Comparison of ENCODE assay signal across 11 cellular contexts in genomic region chr10:119654540-119654939, GRCh38. TPM values are rescaled to one million over a fixed set of nuclear protein-coding genes. Genes with fewer than 3 reads are reported as not detected.
DNase-seq lines count a peak whose midpoint lies in the region; ATAC-seq and TF ChIP-seq lines count a peak whose summit lies in the region.
"Had no signal": no experiment of that assay in that cellular context is flagged by ENCODE, and none has a peak within 500 bp of the region (broad histone marks: within the 10 kb centered on the region; RNA-seq: fewer than 3 reads in every experiment).

No MANE protein-coding gene starts in this region.

- H3K4me3 Mint-ChIP-seq in naive thymus-derived CD8-positive, alpha-beta T cell: peak overlapping the region; percentile 60 to 97 (median 86)

- POLR2A ChIA-PET in naive thymus-derived CD8-positive, alpha-beta T cell (lab: Charles Lee): interaction anchor here (1.1 kb wide), 1 partner anchor 59 kb away, joined by 4 read pairs; no protein-coding TSS in a partner anchor

- H3K36me3 Mint-ChIP-seq in naive thymus-derived CD8-positive, alpha-beta T cell: peaks cover 0 to 13% (median 2%) of the 10 kb centered on the region in 3 donors

- H3K9me3 ChIP-seq in Loucy (ENCODE audit: insufficient read depth, low read depth, low read length) (no peaks in the 10 kb centered on the region), WERI-Rb-1 (ENCODE audit: severe bottlenecking) (no peaks in the 10 kb centered on the region)

- H3K4me3 ChIP-seq in Loucy (ENCODE audit: low read length, poor library complexity, severe bottlenecking) (peak overlapping the region; percentile 87), WERI-Rb-1 (ENCODE audit: low read depth, low read length) (no peak overlapping the region)

- no peaks in the 10 kb centered on the region for H3K27me3 Mint-ChIP-seq in naive thymus-derived CD8-positive, alpha-beta T cell

- H3K9me2 ChIP-seq in Loucy (replicated peaks; ENCODE audit: low read depth, low read length): no peaks in the 10 kb centered on the region

- H4K20me1 ChIP-seq in Loucy (ENCODE audit: insufficient read depth, low read length, poor library complexity, severe bottlenecking): peaks cover 28% of the 10 kb centered on the region

- H3K9me3 Mint-ChIP-seq in naive thymus-derived CD8-positive, alpha-beta T cell: no peaks in the 10 kb centered on the region

- no peak overlapping the region for H3K27ac ChIP-seq in WERI-Rb-1

- no peaks in the 10 kb centered on the region for H3K27me3 ChIP-seq in Loucy (ENCODE audit: insufficient read depth, low read length, poor library complexity, severe bottlenecking)
- no peaks in the 10 kb centered on the region for H3K27me3 ChIP-seq in WERI-Rb-1 (ENCODE audit: insufficient read depth, low read depth, severe bottlenecking)
- H3K27me3 ChIP-seq: cardiac muscle cell had no signal

- H3K4me2 ChIP-seq in Loucy (ENCODE audit: low read depth, low read length, poor library complexity, severe bottlenecking): peak overlapping the region; percentile 98

- H3K4me1 ChIP-seq in Loucy (ENCODE audit: insufficient read depth, low read length, poor library complexity, severe bottlenecking): peaks cover 47% of the 10 kb centered on the region

- peak overlapping the region; percentile 50 for H3K9ac ChIP-seq in Loucy (ENCODE audit: low read depth, low read length, poor library complexity, severe bottlenecking)

- H3K36me3 ChIP-seq in Loucy (ENCODE audit: insufficient read depth, low read length) (peaks cover 4% of the 10 kb centered on the region; the same call in 1 of the 2 replicates), WERI-Rb-1 (no peaks in the 10 kb centered on the region)
- H3K36me3 ChIP-seq: cardiac muscle cell had no signal

- H3K79me2 ChIP-seq in Loucy (ENCODE audit: insufficient read depth, low read length): peaks cover 82% of the 10 kb centered on the region

- ATAC-seq in naive thymus-derived CD8-positive, alpha-beta T cell: no peak
- ATAC-seq in HG03280 (IDR thresholded peaks at IDR 0.05; ENCODE audit: unreplicated experiment) (no peak), HG03469 (IDR thresholded peaks at IDR 0.05; ENCODE audit: unreplicated experiment) (no peak)

- H2AFZ ChIP-seq in Loucy (ENCODE audit: low read length): no peak overlapping the region

- DNase-seq in AG20443 (ENCODE audit: low spot score) (peak; percentile 15), cerebellar cortex (ENCODE audit: low spot score) (peak; percentile 80), retina (no peak), WERI-Rb-1 (no peak)
- no peak for DNase-seq in naive thymus-derived CD8-positive, alpha-beta T cell
- DNase-seq: NCI-H1436 treated with DMSO at 0.1 percent for 48 hours; stimulated activated CD4-positive, alpha-beta T cell treated with anti-CD3 and anti-CD28 coated beads, Interleukin-4, amount 100 ng/mL, for 4 hours had no signal

- H3F3A ChIP-seq in Loucy (ENCODE audit: low read depth): 0 out of 2 replicates have a peak, but pooled peaks cover 5% of the 10 kb centered on the region

- H3K4me1 Mint-ChIP-seq in naive thymus-derived CD8-positive, alpha-beta T cell: peaks cover 32 to 72% (median 65%) of the 10 kb centered on the region in 4 donors

- TF ChIP-seq CTCF in Loucy (conservative IDR thresholded peaks at IDR 0.05; ENCODE audit: low read length) (no peak), WERI-Rb-1 (IDR thresholded peaks at IDR 0.05; ENCODE audit: low read depth, low read length) (no peak)

- H3K27ac Mint-ChIP-seq in naive thymus-derived CD8-positive, alpha-beta T cell: peak overlapping the region; percentile 38 to 95 (median 84)

RNA-seq across cellular contexts. Expression of gene BAG3, which starts 3.4 kb away (rescaled TPM):
- 10 to 100 TPM; 14.4 to 17.8 TPM for total RNA-seq in naive thymus-derived CD8-positive, alpha-beta T cell
- polyA plus RNA-seq in naive thymus-derived CD8-positive, alpha-beta T cell: 10 to 100 TPM in 2 of 3 donors, 1 to 10 TPM in 1; 5.1 to 26.5 (median 12.5) TPM

RNA-seq across cellular contexts. Expression of gene TIAL1, which starts 57.8 kb away (rescaled TPM):
- total RNA-seq in naive thymus-derived CD8-positive, alpha-beta T cell: 100 to 1,000 TPM; 215 to 224 TPM
- 10 to 100 TPM in 1 of 3 donors, 1 to 10 TPM in 2; 9.3 to 12.9 (median 9.4) TPM for polyA plus RNA-seq in naive thymus-derived CD8-positive, alpha-beta T cell

Comparison
In these comparisons a context has a peak if more than half of its experiments do, and no peak if none do; other contexts are left out.
1. DNase-seq: peak in AG20443 (single experiment) and cerebellar cortex (single experiment); none in naive thymus-derived CD8-positive, alpha-beta T cell (0 of 10), retina (single experiment) and WERI-Rb-1 (single experiment).